9 cellular contexts compared by ENCODE assay signal in genomic region chr4:19177616-19178015, GRCh38.
"Had no signal": no experiment of that assay in that cellular context is flagged by ENCODE, and none has a peak within 500 bp of the region (broad histone marks: within the 10 kb centered on the region; RNA-seq: fewer than 3 reads in every experiment).

No MANE protein-coding gene starts in this region.

- H3K9me3 ChIP-seq: adrenal gland, neutrophil had no signal

- H3K4me3 Mint-ChIP-seq: naive thymus-derived CD8-positive, alpha-beta T cell had no signal

- H3K27ac Mint-ChIP-seq: naive thymus-derived CD8-positive, alpha-beta T cell had no signal

- H3K4me1 Mint-ChIP-seq: naive thymus-derived CD8-positive, alpha-beta T cell had no signal

- H3K4me3 ChIP-seq: adrenal gland, skin epidermis had no signal

- H3K4me1 ChIP-seq: adrenal gland had no signal

- H3K36me3 ChIP-seq: adrenal gland, neutrophil had no signal

- H3K27me3 Mint-ChIP-seq: naive thymus-derived CD8-positive, alpha-beta T cell had no signal

- DNase-seq: activated naive CD4-positive, alpha-beta T cell treated with anti-CD3 and anti-CD28 coated beads, Interleukin-2, amount 50 U/mL, for 16 hours; activated T-cell treated with anti-CD3 and anti-CD28 coated beads, Interleukin-2, amount 50 U/mL, for 1 hour; adrenal gland; glutamatergic neuron; left colon; naive thymus-derived CD8-positive, alpha-beta T cell; T-helper 2 cell had no signal

- H3K27me3 ChIP-seq: adrenal gland, neutrophil had no signal

- ATAC-seq: left colon; naive thymus-derived CD8-positive, alpha-beta T cell had no signal

- H3K27ac ChIP-seq: adrenal gland, neutrophil, skin epidermis had no signal
